ENCODE assay signal across 8 cellular contexts in the genomic region with DNA sequence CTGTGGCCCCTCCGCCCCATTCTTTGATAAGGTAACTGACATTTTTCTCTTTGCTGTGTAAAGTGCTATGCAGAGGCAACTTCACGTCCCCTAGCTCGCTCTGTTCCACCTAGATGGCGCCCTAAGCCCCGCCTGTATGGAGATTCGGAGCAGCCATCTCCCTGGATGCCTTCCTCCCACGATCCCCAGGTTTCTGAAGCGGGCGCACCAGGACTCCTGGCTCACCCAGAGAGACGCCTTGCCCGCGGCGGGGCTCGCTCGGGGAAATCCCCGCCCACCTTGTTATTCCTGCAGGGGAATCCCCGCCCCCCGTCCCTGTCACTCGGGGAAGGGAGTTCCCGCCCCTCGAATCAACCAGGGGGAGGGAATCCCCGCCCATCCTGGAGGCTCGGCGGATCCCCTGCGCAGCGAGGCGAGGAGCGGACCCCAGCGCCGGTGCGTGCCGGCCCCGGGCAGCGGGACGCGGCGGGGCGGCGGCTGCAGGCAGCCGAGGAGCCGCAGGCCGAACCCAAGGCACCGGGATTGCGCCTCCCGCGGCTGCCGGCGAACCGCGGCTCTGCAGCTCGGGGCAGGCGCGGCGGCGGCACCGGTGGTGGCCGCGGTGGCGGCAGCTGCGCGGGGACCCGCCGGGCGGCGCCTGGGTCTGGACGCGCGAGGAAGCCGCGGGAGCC. TPM values are rescaled to one million over a fixed set of nuclear protein-coding genes. Genes with fewer than 3 reads are reported as not detected.
DNase-seq lines count a peak whose midpoint lies in the region; ATAC-seq and TF ChIP-seq lines count a peak whose summit lies in the region.

A gene (plus strand): TSS at position 384 of the 671 bp plus-strand sequence.

- ATAC-seq in GM19438 (IDR thresholded peaks at IDR 0.05; ENCODE audit: low read depth, unreplicated experiment) = peak; percentile 73
- ATAC-seq in HG03565 (IDR thresholded peaks at IDR 0.05; ENCODE audit: unreplicated experiment) = peak; percentile 70

- intact Hi-C loops in CD14-positive monocyte (cut with micrococcal nuclease) = no loop called here

- no peak within 1 kb of the TSS for H3K27ac Mint-ChIP-seq in CD14-positive monocyte

- DNase-seq in CD14-positive monocyte (ENCODE audit: low spot score) (no peak), NOMO-1 (lab: John Stamatoyannopoulos, UW; ENCODE audit: unreplicated experiment in 2 of 2) (peak; percentile 70 to 73), epidermal melanocyte (ENCODE audit: insufficient read length, low spot score) (peak; percentile 64)
- peak; percentile 47 for DNase-seq in activated CD8-positive, alpha-beta memory T cell treated with anti-CD3 and anti-CD28 coated beads, Interleukin-2, amount 50 U/mL, for 24 hours (ENCODE audit: extremely low read depth)
- peak; percentile 28 to 29 for DNase-seq in stimulated activated CD8-positive, alpha-beta memory T cell treated with anti-CD3 and anti-CD28 coated beads, Interleukin-4, amount 100 ng/mL, for 1 hour (ENCODE audit: low read depth in 2 of 2, low spot score in 1 of 2)

- peaks cover 10% of the 10 kb centered on the region for H3K4me1 ChIP-seq in mononuclear cell (ENCODE audit: insufficient read depth, low read length)

- H3K4me3 Mint-ChIP-seq in CD14-positive monocyte = peak within 1 kb of the TSS; percentile 84 to 88

- peaks cover 0 to 8% (median 0%) of the 10 kb centered on the region in 7 donors for H3K9me3 Mint-ChIP-seq in CD14-positive monocyte

- no peaks in the 10 kb centered on the region for H3K36me3 Mint-ChIP-seq in CD14-positive monocyte

- H3K4me1 Mint-ChIP-seq in CD14-positive monocyte = peaks cover 9% of the 10 kb centered on the region

- peak; percentile 29 for TF ChIP-seq CTCF in CD14-positive monocyte (IDR thresholded peaks at IDR 0.05)

- H3K9me3 ChIP-seq in mononuclear cell (ENCODE audit: low read depth, low read length) = no peaks in the 10 kb centered on the region

- H3K27me3 Mint-ChIP-seq in CD14-positive monocyte (ENCODE audit: low read depth in 3 of 3) = peaks cover 14 to 30% (median 16%) of the 10 kb centered on the region in 3 donors

- peak within 1 kb of the TSS; percentile 41 for H3K4me3 ChIP-seq in mononuclear cell (ENCODE audit: low read length)

- H3K27me3 ChIP-seq in mononuclear cell (ENCODE audit: insufficient read depth, low read length) = peaks cover 26% of the 10 kb centered on the region

RNA-seq across cellular contexts. Expression of the gene that starts here (rescaled TPM):
- under 1 TPM in 1 of 2 donors, not detected in 1; 0.10 TPM for polyA plus RNA-seq in CD14-positive monocyte
- total RNA-seq in mononuclear cell = 0.52 TPM
